18 cellular contexts compared by ENCODE assay signal in the genomic region with DNA sequence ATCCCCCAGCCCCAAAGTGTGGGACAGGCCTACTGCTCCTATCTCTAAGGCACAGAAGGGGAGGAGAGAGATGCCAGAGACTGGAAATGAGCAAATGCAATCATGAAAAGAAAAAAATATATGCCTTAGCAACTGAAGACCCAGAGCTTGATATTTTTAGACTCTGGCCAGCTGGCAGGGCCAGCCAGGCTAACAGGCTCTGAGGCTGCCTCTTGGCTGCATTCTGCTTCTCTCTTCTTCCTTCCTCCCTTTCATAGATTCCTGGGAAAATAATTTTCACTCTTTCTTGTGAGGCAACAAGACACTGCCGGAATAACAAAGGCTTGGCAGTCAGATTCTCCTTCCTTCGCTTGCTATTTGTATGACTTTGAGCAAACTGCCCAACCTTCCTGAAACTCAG.
"Had no signal": no experiment of that assay in that cellular context is flagged by ENCODE, and none has a peak within 500 bp of the region (broad histone marks: within the 10 kb centered on the region; RNA-seq: fewer than 3 reads in every experiment).

No MANE protein-coding gene starts in this region.

- H3K36me3 ChIP-seq: breast epithelium, lower lobe of right lung, spleen, thoracic aorta, upper lobe of left lung, WERI-Rb-1 had no signal

- ATAC-seq: activated CD8-positive, alpha-beta T cell treated with anti-CD3 and anti-CD28 coated beads for 36 hours; T-cell had no signal

- H3K4me1 ChIP-seq: breast epithelium, foreskin keratinocyte, lower lobe of right lung, spleen, upper lobe of left lung had no signal

- DNase-seq: activated CD4-positive, CD25-positive, alpha-beta regulatory T cell treated with anti-CD3 and anti-CD28 coated beads, Interleukin-2, amount 50 U/mL, for 72 hours; activated gamma-delta T cell treated with Interleukin-2 at 50 U/mL for 16 hours; immature natural killer cell; lower lobe of right lung; naive thymus-derived CD4-positive, alpha-beta T cell; spleen; stimulated activated CD4-positive, alpha-beta T cell treated with anti-CD3 and anti-CD28 coated beads, Interleukin-4, amount 100 ng/mL, for 1 hour; stimulated activated naive CD4-positive, alpha-beta T cell; T-cell had no signal

- H3K27me3 ChIP-seq: breast epithelium, foreskin keratinocyte, hepatocyte, spleen, upper lobe of left lung had no signal

- H3K9me3 ChIP-seq: breast epithelium, lower lobe of right lung, mucosa of descending colon, spleen, thoracic aorta, upper lobe of left lung had no signal

- H3K27ac ChIP-seq: breast epithelium, coronary artery, foreskin keratinocyte, hepatocyte, lower lobe of right lung, spleen, thoracic aorta, upper lobe of left lung, WERI-Rb-1 had no signal

- H3K4me3 ChIP-seq: breast epithelium, coronary artery, hepatocyte, lower lobe of right lung, mucosa of descending colon, spleen, thoracic aorta, upper lobe of left lung had no signal
